ENCODE assay signal across 8 cellular contexts in genomic region chrX:74550295-74550802, GRCh38.
DNase-seq lines count a peak whose midpoint lies in the region; ATAC-seq, FAIRE-seq and TF ChIP-seq lines count a peak whose summit lies in the region.

No MANE protein-coding gene starts in this region.

- H2AFZ ChIP-seq in keratinocyte (ENCODE audit: control insufficient read depth, low read length) = peak overlapping the region; percentile 61

- H3K27ac ChIP-seq in WERI-Rb-1 (no peak overlapping the region), keratinocyte (ENCODE audit: control insufficient read depth, insufficient read depth, low read length) (no peak overlapping the region)

- TF ChIP-seq CTCF in WERI-Rb-1 (IDR thresholded peaks at IDR 0.05; ENCODE audit: low read depth, low read length) (peak; percentile 98), keratinocyte (optimal IDR thresholded peaks at IDR 0.05 in 1 of 3, IDR thresholded peaks at IDR 0.05 in 1 of 3, conservative IDR thresholded peaks at IDR 0.05 in 1 of 3; ENCODE audit: extremely low read depth in 1 of 3, insufficient read depth in 2 of 3, low read length in 3 of 3) (peak; percentile 89 to 97 (median 97))

- H3K9me1 ChIP-seq in keratinocyte (ENCODE audit: control insufficient read depth, extremely low read depth, insufficient read depth, low read length) = no peaks in the 10 kb centered on the region

- H3K9ac ChIP-seq in keratinocyte (ENCODE audit: control insufficient read depth, extremely low read depth, insufficient read depth, low read length) = no peak overlapping the region

- peak overlapping the region; percentile 51 for H3K4me2 ChIP-seq in keratinocyte (ENCODE audit: control insufficient read depth, extremely low read depth, insufficient read depth, low read depth, low read length)

- H4K20me1 ChIP-seq in keratinocyte (ENCODE audit: control insufficient read depth, extremely low read depth, insufficient read depth, low read length) = no peaks in the 10 kb centered on the region

- no peaks in the 10 kb centered on the region for H3K79me2 ChIP-seq in keratinocyte (ENCODE audit: control insufficient read depth, insufficient read depth, low read length)

- dilution Hi-C loops in keratinocyte (cut with MboI; ENCODE audit: extremely low pct_ligation_motif_present, low sequenced_read_pairs) = no loop called here

- FAIRE-seq in keratinocyte (lab: Jason Lieb, UNC) = no peak

- H3K36me3 ChIP-seq in WERI-Rb-1 (no peaks in the 10 kb centered on the region), keratinocyte (ENCODE audit: control insufficient read depth in 2 of 2, extremely low read depth in 1 of 2, insufficient read depth in 2 of 2, low read length in 2 of 2) (no peaks in the 10 kb centered on the region)

- DNase-seq in AG08396 (ENCODE audit: low spot score) (peak; percentile 67), NCI-H2227 treated with DMSO at 0.1 percent for 48 hours (lab: John Stamatoyannopoulos, UW) (peak; percentile 84), WERI-Rb-1 (peak; percentile 81), brain pericyte (ENCODE audit: low read depth, low spot score) (peak; percentile 47), keratinocyte (ENCODE audit: low read depth, low spot score) (no peak)
- DNase-seq in stimulated activated CD4-positive, alpha-beta T cell treated with anti-CD3 and anti-CD28 coated beads, Interleukin-1b, Interleukin-23, amount 100 ng/mL, for 24 hours (ENCODE audit: low read depth in 4 of 4, low spot score in 1 of 4) = peak; percentile 67 to 86 (median 70)

- peaks cover 2% of the 10 kb centered on the region for H3K9me3 ChIP-seq in WERI-Rb-1 (ENCODE audit: severe bottlenecking)
- H3K9me3 ChIP-seq in keratinocyte (ENCODE audit: control insufficient read depth, low read depth, low read length) = peaks cover 9% of the 10 kb centered on the region

- no peaks in the 10 kb centered on the region for H3K4me1 ChIP-seq in keratinocyte (ENCODE audit: control insufficient read depth, extremely low read depth, insufficient read depth, low read length)

- H3K4me3 ChIP-seq in WERI-Rb-1 (ENCODE audit: low read depth, low read length) (no peak overlapping the region), keratinocyte (ENCODE audit: control insufficient read depth in 2 of 3, extremely low read depth in 1 of 3, insufficient read depth in 2 of 3, low read depth in 1 of 3, low read length in 3 of 3) (no peak overlapping the region)

- ATAC-seq in GM19023 (IDR thresholded peaks at IDR 0.05; ENCODE audit: unreplicated experiment) (peak; percentile 89), HG03159 (IDR thresholded peaks at IDR 0.05; ENCODE audit: unreplicated experiment) (peak; percentile 94)

- no peaks in the 10 kb centered on the region for H3K27me3 ChIP-seq in WERI-Rb-1 (ENCODE audit: insufficient read depth, low read depth, severe bottlenecking)
- no peaks in the 10 kb centered on the region for H3K27me3 ChIP-seq in keratinocyte (ENCODE audit: control insufficient read depth, extremely low read depth, insufficient read depth, low read length)
